8 cellular contexts compared by ENCODE assay signal in the genomic region with DNA sequence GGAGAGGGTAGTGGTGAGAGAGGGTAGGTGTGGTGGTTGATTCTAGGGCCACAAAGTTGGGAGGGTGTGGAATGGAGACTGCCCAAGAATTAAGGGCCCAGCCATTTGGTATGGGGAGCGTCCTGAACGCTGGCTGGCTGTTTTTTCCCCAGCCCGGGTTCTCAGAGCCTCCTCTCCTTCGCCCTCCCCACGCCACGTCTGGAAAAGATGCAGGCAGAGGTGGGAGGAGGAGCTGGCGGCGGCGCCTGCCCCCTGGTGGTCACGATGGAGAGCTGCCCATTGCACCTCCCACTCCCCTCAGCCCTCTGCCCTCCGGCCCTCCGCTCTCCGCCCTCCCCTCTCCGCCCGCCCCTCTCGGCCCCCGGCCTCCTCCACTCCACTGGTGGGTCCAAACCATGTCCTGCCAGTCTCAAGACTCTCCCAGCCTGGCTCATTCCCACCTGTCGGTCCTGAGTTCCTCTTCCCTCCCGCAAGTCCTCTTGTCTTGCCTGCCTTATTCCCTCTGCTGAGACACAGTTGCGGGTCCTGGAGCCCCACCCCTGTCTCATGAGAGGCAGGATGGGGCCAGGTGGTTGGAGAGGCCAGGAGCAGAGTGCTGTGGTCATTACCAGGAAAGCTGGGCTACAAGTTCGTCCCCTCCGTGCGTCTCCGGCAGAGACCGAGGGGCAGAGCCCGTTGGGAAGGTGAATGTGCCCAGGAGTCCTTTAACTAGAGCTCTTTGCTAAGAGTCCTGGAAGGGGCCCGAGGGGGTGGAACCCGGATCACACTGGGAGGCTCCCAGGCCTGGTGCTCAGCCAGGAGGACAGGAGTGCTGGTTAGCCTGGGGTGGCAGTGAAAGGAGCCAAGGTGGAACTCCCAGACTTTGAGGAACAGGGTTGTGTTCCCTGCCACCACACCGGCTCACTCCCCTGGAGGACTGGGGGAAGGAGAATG. TPM values are rescaled to one million over a fixed set of nuclear protein-coding genes. Genes with fewer than 3 reads are reported as not detected.
DNase-seq lines count a peak whose midpoint lies in the region; ATAC-seq and TF ChIP-seq lines count a peak whose summit lies in the region.

No MANE protein-coding gene starts in this region.

- ATAC-seq in GM21515 (IDR thresholded peaks at IDR 0.05; ENCODE audit: unreplicated experiment), result no peak

- H3K9me3 ChIP-seq in left ventricle myocardium inferior (replicated peaks) (no peaks in the 10 kb centered on the region), prostate gland (no peaks in the 10 kb centered on the region), uterus (no peaks in the 10 kb centered on the region)

- peaks cover 48% of the 10 kb centered on the region for H3K4me1 ChIP-seq in left ventricle myocardium inferior
- peaks cover 38% of the 10 kb centered on the region for H3K4me1 ChIP-seq in prostate gland (replicated peaks)
- peaks cover 22 to 32% of the 10 kb centered on the region in 2 donors for H3K4me1 ChIP-seq in uterus

- H3K27me3 ChIP-seq in left ventricle myocardium inferior (ENCODE audit: low read depth) (no peaks in the 10 kb centered on the region), prostate gland (replicated peaks; ENCODE audit: insufficient read depth) (no peaks in the 10 kb centered on the region), uterus (no peaks in the 10 kb centered on the region)

- H3K4me3 ChIP-seq in left ventricle myocardium inferior (peak overlapping the region; percentile 39), prostate gland (peak overlapping the region; percentile 21 to 33), uterus (peak overlapping the region; percentile 22 to 26)

- in situ Hi-C loops in GM13976 (cut with MboI; ENCODE audit: low sequenced_read_pairs, unreplicated experiment), result loop anchor here (5.0 kb wide), 1 partner anchor 262 kb away; no protein-coding TSS in a partner anchor

- intact Hi-C loops in left ventricle myocardium inferior (cut with micrococcal nuclease) (no loop called here), prostate gland (cut with DNase I) (loop anchor here (1.0 kb wide), 1 partner anchor 258 kb away; no protein-coding TSS in a partner anchor), uterus (cut with DNase I; ENCODE audit: low total_unique reads) (loop anchor here (2.0 to 5.0 kb wide), 2 partner anchors 57 to 268 kb away; a partner anchor contains a TSS)

- DNase-seq in GM13976 (ENCODE audit: low spot score) (peak; percentile 93), NCI-H1092 (lab: John Stamatoyannopoulos, UW) (peak; percentile 72), SW480 (ENCODE audit: low spot score) (peak; percentile 45), amniotic stem cell (lab: John Stamatoyannopoulos, UW) (peak; percentile 44), left ventricle myocardium inferior (peak; percentile 67), prostate gland (ENCODE audit: low spot score) (peak; percentile 93), uterus (peak; percentile 80 to 82)

- 11% methylated on average over 29 of the region's 29 CpGs for WGBS in prostate gland

- TF ChIP-seq POLR2A in prostate gland (IDR thresholded peaks at IDR 0.05) (peak; percentile 32), uterus (IDR thresholded peaks at IDR 0.05) (no peak)

- TF ChIP-seq CTCF in GM13976 (IDR thresholded peaks at IDR 0.05; ENCODE audit: borderline replicate concordance, control extremely low read depth, extremely low read depth, insufficient read depth, missing control alignments), result peak; percentile 91
- peak; percentile 95 for TF ChIP-seq CTCF in left ventricle myocardium inferior (IDR thresholded peaks at IDR 0.05; ENCODE audit: borderline replicate concordance)
- peak; percentile 91 to 98 (median 94) for TF ChIP-seq CTCF in prostate gland (IDR thresholded peaks at IDR 0.05)
- peak; percentile 92 to 96 (median 95) for TF ChIP-seq CTCF in uterus (IDR thresholded peaks at IDR 0.05)

- H3K36me3 ChIP-seq in left ventricle myocardium inferior (peaks cover 23% of the 10 kb centered on the region), prostate gland (peaks cover 0 to 5% of the 10 kb centered on the region in 2 donors), uterus (no peaks in the 10 kb centered on the region)

- H3K27ac ChIP-seq in left ventricle myocardium inferior (replicated peaks) (peak overlapping the region; percentile 72), prostate gland (peak overlapping the region; percentile 86 to 93), uterus (peak overlapping the region; percentile 76 to 82)

RNA-seq across cellular contexts. Expression of a gene that starts 22.6 kb away (rescaled TPM):
- 4.4 TPM for total RNA-seq in left ventricle myocardium inferior
- 10 to 100 TPM; 25.3 to 84.5 TPM for total RNA-seq in prostate gland
- 10 to 100 TPM in 3 of 4 donors, 1 to 10 TPM in 1; 2.3 to 23.9 (median 13.9) TPM for total RNA-seq in uterus

RNA-seq across cellular contexts. Expression of a gene that starts 36.9 kb away (rescaled TPM):
- not detected for total RNA-seq in left ventricle myocardium inferior
- under 1 TPM in 1 of 2 donors, not detected in 1; 0.36 TPM for total RNA-seq in prostate gland
- total RNA-seq in uterus, result 1 to 10 TPM in 2 of 4 donors, not detected in 2; 6.8 to 9.4 TPM

RNA-seq across cellular contexts. Expression of a gene that starts 56.3 kb away (rescaled TPM):
- 13.1 TPM for total RNA-seq in left ventricle myocardium inferior
- total RNA-seq in prostate gland, result 10 to 100 TPM; 91.9 to 95.9 TPM
- 100 to 1,000 TPM in 1 of 4 donors, 10 to 100 TPM in 3; 15.7 to 139 (median 37.9) TPM for total RNA-seq in uterus
